Comparison of ENCODE assay signal across 10 cellular contexts in the genomic region with DNA sequence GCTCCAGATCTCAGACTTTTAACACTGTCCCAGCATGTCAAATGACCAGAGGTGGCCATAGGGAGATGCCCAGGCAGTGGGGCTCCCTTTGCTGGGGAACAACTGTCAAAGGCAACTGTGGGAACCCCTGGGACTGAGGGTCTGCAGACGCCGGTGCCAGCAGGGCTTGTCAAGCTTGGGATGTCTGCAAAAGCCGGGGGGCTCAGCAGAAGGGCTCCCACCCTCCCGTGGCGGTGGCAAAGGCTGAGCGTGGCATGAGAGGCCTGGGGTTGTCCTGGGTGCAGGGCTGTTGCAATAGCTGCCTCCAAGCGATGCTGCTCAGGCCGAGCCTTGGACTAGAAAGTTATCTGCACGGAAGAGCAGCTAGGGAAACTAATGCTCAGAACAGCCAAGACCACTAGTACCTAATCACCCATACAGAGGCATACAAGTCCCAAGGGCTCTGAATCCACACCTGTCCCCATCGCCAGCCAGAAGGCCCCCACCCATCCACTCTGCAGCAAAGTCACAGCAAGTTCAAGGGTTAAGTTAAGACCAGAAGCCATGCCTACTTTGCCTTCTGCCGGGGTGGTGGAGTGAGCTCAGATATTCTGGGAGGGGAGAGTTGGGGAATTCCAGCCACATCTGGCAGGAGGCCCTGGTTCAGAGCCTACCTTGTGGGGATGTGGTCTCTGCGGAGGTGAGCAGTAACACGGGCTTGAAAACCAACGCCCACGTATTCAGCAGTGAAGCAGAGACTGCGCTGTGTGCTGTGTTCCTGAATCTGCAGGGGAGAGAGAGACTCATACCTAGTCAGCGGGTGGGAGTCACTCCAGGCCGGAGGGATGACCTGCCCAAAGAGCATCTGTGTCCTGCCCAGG. TPM values are rescaled to one million over a fixed set of nuclear protein-coding genes. Genes with fewer than 3 reads are reported as not detected.
DNase-seq lines count a peak whose midpoint lies in the region; ATAC-seq and TF ChIP-seq lines count a peak whose summit lies in the region.
"Had no signal": no experiment of that assay in that cellular context is flagged by ENCODE, and none has a peak within 500 bp of the region (broad histone marks: within the 10 kb centered on the region; RNA-seq: fewer than 3 reads in every experiment).

No MANE protein-coding gene starts in this region.

- TF ChIP-seq CTCF in natural killer cell (IDR thresholded peaks at IDR 0.05) (no peak), omental fat pad (IDR thresholded peaks at IDR 0.05) (no peak), WERI-Rb-1 (IDR thresholded peaks at IDR 0.05; ENCODE audit: low read depth, low read length) (no peak)

- intact Hi-C loops in natural killer cell (cut with micrococcal nuclease), result no loop called here

- no peaks in the 10 kb centered on the region for H3K9me3 ChIP-seq in WERI-Rb-1 (ENCODE audit: severe bottlenecking)

- DNase-seq in NAMALWA (ENCODE audit: low spot score), result peak; percentile 53
- peak in 6 of 10 donors; percentile 26 to 54 (median 49) for DNase-seq in naive thymus-derived CD8-positive, alpha-beta T cell
- DNase-seq in SIG-M5 (lab: John Stamatoyannopoulos, UW), result no peak
- no peak for DNase-seq in natural killer cell
- DNase-seq in omental fat pad (ENCODE audit: low spot score), result no peak
- no peak for DNase-seq in WERI-Rb-1
- DNase-seq: hypothalamus, NCI-H510A treated with DMSO at 0.1 percent for 48 hours had no signal

- H3K4me3 Mint-ChIP-seq in naive thymus-derived CD8-positive, alpha-beta T cell, result peak overlapping the region in 9 of 10 donors; percentile 25 to 71 (median 54)
- H3K4me3 Mint-ChIP-seq in natural killer cell, result no peak overlapping the region

- no peaks in the 10 kb centered on the region for H3K36me3 Mint-ChIP-seq in naive thymus-derived CD8-positive, alpha-beta T cell
- no peaks in the 10 kb centered on the region for H3K36me3 Mint-ChIP-seq in natural killer cell

- POLR2A ChIA-PET in naive thymus-derived CD8-positive, alpha-beta T cell (lab: Charles Lee), result interaction anchor here (0.6 to 0.9 kb wide), 3 partner anchors 42 to 174 kb away, joined by 3 to 6 read pairs (median 3); no protein-coding TSS in a partner anchor

- no peaks in the 10 kb centered on the region for H3K27me3 ChIP-seq in WERI-Rb-1 (ENCODE audit: insufficient read depth, low read depth, severe bottlenecking)

- peak overlapping the region in 5 of 10 donors; percentile 11 to 86 (median 14) for H3K27ac Mint-ChIP-seq in naive thymus-derived CD8-positive, alpha-beta T cell
- no peak overlapping the region for H3K27ac Mint-ChIP-seq in natural killer cell

- no peak overlapping the region for H3K4me3 ChIP-seq in WERI-Rb-1 (ENCODE audit: low read depth, low read length)

- H3K4me1 Mint-ChIP-seq in naive thymus-derived CD8-positive, alpha-beta T cell, result peaks cover 12 to 43% (median 29%) of the 10 kb centered on the region in 4 donors
- no peaks in the 10 kb centered on the region for H3K4me1 Mint-ChIP-seq in natural killer cell

- peaks cover 0 to 4% (median 0%) of the 10 kb centered on the region in 5 donors for H3K27me3 Mint-ChIP-seq in naive thymus-derived CD8-positive, alpha-beta T cell
- H3K27me3 Mint-ChIP-seq in natural killer cell (ENCODE audit: low read depth in 2 of 2), result peaks cover 0 to 16% of the 10 kb centered on the region in 2 donors

- H3K9me3 Mint-ChIP-seq in naive thymus-derived CD8-positive, alpha-beta T cell, result no peaks in the 10 kb centered on the region
- no peaks in the 10 kb centered on the region for H3K9me3 Mint-ChIP-seq in natural killer cell

- H3K36me3 ChIP-seq in WERI-Rb-1, result no peaks in the 10 kb centered on the region

- no peak overlapping the region for H3K27ac ChIP-seq in WERI-Rb-1

- ATAC-seq in GM18517 (IDR thresholded peaks at IDR 0.05; ENCODE audit: unreplicated experiment), result peak; percentile 40
- peak; percentile 36 for ATAC-seq in GM21526 (IDR thresholded peaks at IDR 0.05; ENCODE audit: low FRiP score, unreplicated experiment)
- ATAC-seq in naive thymus-derived CD8-positive, alpha-beta T cell, result peak; percentile 49 to 82
- ATAC-seq in natural killer cell, result no peak
- ATAC-seq in omental fat pad (ENCODE audit: low FRiP score), result no peak

RNA-seq across cellular contexts. Expression of gene SH2B2, which starts 4.6 kb away (rescaled TPM):
- 1 to 10 TPM; 2.7 to 3.8 TPM for total RNA-seq in naive thymus-derived CD8-positive, alpha-beta T cell
- polyA plus RNA-seq in naive thymus-derived CD8-positive, alpha-beta T cell, result under 1 TPM in 2 of 3 donors, not detected in 1; 0.17 to 0.31 TPM
- 1 to 10 TPM; 1.6 to 2.9 (median 2.0) TPM for total RNA-seq in natural killer cell
- total RNA-seq in omental fat pad, result 10 to 100 TPM in 1 of 4 donors, 1 to 10 TPM in 3; 2.8 to 21.3 (median 6.3) TPM

Comparison
In these comparisons a context has a peak if more than half of its experiments do, and no peak if none do; other contexts are left out.
1. ATAC-seq: peak in GM18517 (single experiment), GM21526 (single experiment) and naive thymus-derived CD8-positive, alpha-beta T cell (2 of 2); none in natural killer cell (0 of 3) and omental fat pad (single experiment).
2. DNase-seq: peak in NAMALWA (single experiment) and naive thymus-derived CD8-positive, alpha-beta T cell (6 of 10); none in SIG-M5 (single experiment), natural killer cell (single experiment), omental fat pad (single experiment) and WERI-Rb-1 (single experiment).